9 cellular contexts compared by ENCODE assay signal in the genomic region with DNA sequence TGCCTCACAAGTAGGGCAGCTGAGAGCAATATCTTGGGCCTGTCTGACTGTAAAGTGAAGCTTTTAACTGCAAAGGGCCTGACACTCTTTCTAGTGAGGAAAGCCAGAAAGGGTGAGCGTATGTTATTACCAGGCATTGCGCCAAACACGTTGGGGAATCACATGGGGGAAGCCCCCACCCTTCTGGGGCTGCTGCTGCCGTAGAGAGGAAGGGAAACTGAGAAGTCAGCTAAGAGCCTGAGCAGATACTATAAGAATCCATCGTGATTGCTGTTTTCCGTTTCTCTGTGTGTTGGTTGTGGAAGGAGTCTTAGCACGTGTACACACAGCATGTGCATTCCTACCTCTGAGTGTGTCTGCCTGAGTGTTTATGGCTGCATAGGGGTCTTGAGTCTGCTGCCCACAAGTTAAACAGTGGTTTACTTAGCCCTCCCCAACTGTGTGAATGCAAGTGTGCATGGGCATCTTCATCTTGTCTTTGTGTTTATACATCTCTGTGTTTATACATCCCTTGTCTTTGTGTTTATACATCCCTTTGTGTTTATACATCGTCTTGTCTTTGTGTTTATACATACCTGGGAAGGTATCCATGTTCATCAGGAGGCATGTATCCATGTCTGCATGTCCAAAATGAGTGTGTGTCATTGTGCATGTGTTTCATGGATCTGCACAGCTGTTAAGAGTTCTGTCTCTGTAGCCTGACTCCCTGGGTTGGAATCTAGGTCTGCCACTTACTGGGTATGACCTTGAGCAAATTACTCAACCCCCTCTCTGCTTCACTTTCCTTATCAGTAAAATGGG. TPM values are rescaled to one million over a fixed set of nuclear protein-coding genes. Genes with fewer than 3 reads are reported as not detected.
DNase-seq lines count a peak whose midpoint lies in the region; ATAC-seq and TF ChIP-seq lines count a peak whose summit lies in the region.
"Had no signal": no experiment of that assay in that cellular context is flagged by ENCODE, and none has a peak within 500 bp of the region (broad histone marks: within the 10 kb centered on the region; RNA-seq: fewer than 3 reads in every experiment).

No MANE protein-coding gene starts in this region.

- H3K9ac ChIP-seq in mesenchymal stem cell (ENCODE audit: low read length): peak overlapping the region; percentile 39

- H4K8ac ChIP-seq in mesenchymal stem cell (ENCODE audit: low read length): peak overlapping the region; percentile 78

- peak overlapping the region in 1 of 2 donors; percentile 31 for H3K4me3 Mint-ChIP-seq in CD14-positive monocyte
- no peak overlapping the region for H3K4me3 Mint-ChIP-seq in activated T-helper 1 cell treated with anti-CD3 and anti-CD28 coated beads, Interleukin-12 subunit alpha, Interleukin-12 subunit beta, Interleukin-2, Interleukin-4 antibody, amounts not matched to agents 30 ng/mL and 10 ng/mL and 1 ng/mL, durations not matched to agents 14 hours and 24 hours and 36 hours

- no peaks in the 10 kb centered on the region for H3K36me3 ChIP-seq in mesenchymal stem cell (ENCODE audit: control insufficient read depth in 1 of 2, insufficient read depth in 2 of 2, low read depth in 1 of 2, low read length in 2 of 2)

- intact Hi-C loops in CD14-positive monocyte (cut with micrococcal nuclease): loop anchor here (2.0 to 10.0 kb wide), 4 partner anchors 37 to 100 kb away; a partner anchor contains a TSS
- intact Hi-C loops in activated T-helper 1 cell treated with anti-CD3 and anti-CD28 coated beads, Interleukin-12 subunit alpha, Interleukin-12 subunit beta, Interleukin-2, Interleukin-4 antibody, amounts not matched to agents 30 ng/mL and 10 ng/mL and 1 ng/mL, durations not matched to agents 14 hours and 24 hours and 36 hours (cut with micrococcal nuclease): no loop called here

- H3K4me2 ChIP-seq in mesenchymal stem cell (ENCODE audit: low read length, poor library complexity, severe bottlenecking): no peak overlapping the region

- peaks cover 6 to 25% of the 10 kb centered on the region in 2 experiments for H3K27me3 ChIP-seq in mesenchymal stem cell (ENCODE audit: control insufficient read depth in 1 of 2, insufficient read depth in 1 of 2, low read length in 2 of 2)
- H3K27me3 ChIP-seq: body of pancreas had no signal

- H3K27me3 Mint-ChIP-seq in CD14-positive monocyte (ENCODE audit: low read depth in 3 of 3): peaks cover 1 to 10% (median 4%) of the 10 kb centered on the region in 3 donors
- no peaks in the 10 kb centered on the region for H3K27me3 Mint-ChIP-seq in activated T-helper 1 cell treated with anti-CD3 and anti-CD28 coated beads, Interleukin-12 subunit alpha, Interleukin-12 subunit beta, Interleukin-2, Interleukin-4 antibody, amounts not matched to agents 30 ng/mL and 10 ng/mL and 1 ng/mL, durations not matched to agents 14 hours and 24 hours and 36 hours (ENCODE audit: insufficient read depth)

- ATAC-seq in GM19372 (IDR thresholded peaks at IDR 0.05; ENCODE audit: low read depth, unreplicated experiment): peak; percentile 94
- ATAC-seq in HG03432 (IDR thresholded peaks at IDR 0.05; ENCODE audit: unreplicated experiment): peak; percentile 92
- ATAC-seq: body of pancreas had no signal

- no peak overlapping the region for H3K14ac ChIP-seq in mesenchymal stem cell (ENCODE audit: low read length in 2 of 2)

- H3K4me3 ChIP-seq in mesenchymal stem cell (ENCODE audit: insufficient read depth in 1 of 2, low read depth in 1 of 2, low read length in 2 of 2): no peak overlapping the region
- H3K4me3 ChIP-seq: body of pancreas had no signal

- no peaks in the 10 kb centered on the region for H3K79me1 ChIP-seq in mesenchymal stem cell (replicated peaks; ENCODE audit: low read length, poor library complexity, severe bottlenecking)

- H3K23ac ChIP-seq in mesenchymal stem cell (ENCODE audit: low read length in 2 of 2): no peak overlapping the region

- H3K9me3 ChIP-seq in mesenchymal stem cell (ENCODE audit: control insufficient read depth, low read length): no peaks in the 10 kb centered on the region
- H3K9me3 ChIP-seq: body of pancreas had no signal

- H2AK5ac ChIP-seq in mesenchymal stem cell (ENCODE audit: low read length, severe bottlenecking): no peak overlapping the region

- peak overlapping the region; percentile 82 to 92 for H3K18ac ChIP-seq in mesenchymal stem cell (ENCODE audit: low read depth in 1 of 2, low read length in 2 of 2)

- H3K4ac ChIP-seq in mesenchymal stem cell (ENCODE audit: low read depth in 1 of 2, low read length in 2 of 2): peak overlapping the region in 1 of 2 experiments; percentile 46

- peaks cover 95% of the 10 kb centered on the region for H3K4me1 Mint-ChIP-seq in CD14-positive monocyte
- peaks cover 11% of the 10 kb centered on the region for H3K4me1 Mint-ChIP-seq in activated T-helper 1 cell treated with anti-CD3 and anti-CD28 coated beads, Interleukin-12 subunit alpha, Interleukin-12 subunit beta, Interleukin-2, Interleukin-4 antibody, amounts not matched to agents 30 ng/mL and 10 ng/mL and 1 ng/mL, durations not matched to agents 14 hours and 24 hours and 36 hours (ENCODE audit: low read depth)

- no peak overlapping the region for H3K27ac ChIP-seq in mesenchymal stem cell (ENCODE audit: low read length, poor library complexity, severe bottlenecking)

- TF ChIP-seq CTCF in CD14-positive monocyte (IDR thresholded peaks at IDR 0.05): no peak

- H3K36me3 Mint-ChIP-seq in CD14-positive monocyte: peaks cover 11 to 14% of the 10 kb centered on the region in 2 donors
- H3K36me3 Mint-ChIP-seq in activated T-helper 1 cell treated with anti-CD3 and anti-CD28 coated beads, Interleukin-12 subunit alpha, Interleukin-12 subunit beta, Interleukin-2, Interleukin-4 antibody, amounts not matched to agents 30 ng/mL and 10 ng/mL and 1 ng/mL, durations not matched to agents 14 hours and 24 hours and 36 hours (ENCODE audit: low read depth): peaks cover 3% of the 10 kb centered on the region

- H3K9me3 Mint-ChIP-seq in CD14-positive monocyte: peaks cover 3 to 19% (median 12%) of the 10 kb centered on the region in 7 donors
- peaks cover 4% of the 10 kb centered on the region for H3K9me3 Mint-ChIP-seq in activated T-helper 1 cell treated with anti-CD3 and anti-CD28 coated beads, Interleukin-12 subunit alpha, Interleukin-12 subunit beta, Interleukin-2, Interleukin-4 antibody, amounts not matched to agents 30 ng/mL and 10 ng/mL and 1 ng/mL, durations not matched to agents 14 hours and 24 hours and 36 hours

- H2AFZ ChIP-seq in mesenchymal stem cell (ENCODE audit: low read depth, low read length): no peak overlapping the region

- H2BK12ac ChIP-seq in mesenchymal stem cell (ENCODE audit: low read length in 2 of 2): peak overlapping the region; percentile 51 to 91

- H2BK120ac ChIP-seq in mesenchymal stem cell (ENCODE audit: low read depth, low read length): peak overlapping the region; percentile 71

- no peak overlapping the region for H2BK15ac ChIP-seq in mesenchymal stem cell (ENCODE audit: low read depth, poor library complexity, severe bottlenecking)

- WGBS in mesenchymal stem cell: 8% methylated on average over 8 of the region's 8 CpGs

- peak; percentile 89 for DNase-seq in CD14-positive monocyte (ENCODE audit: low spot score)
- peak; percentile 6 for DNase-seq in activated T-helper 1 cell treated with anti-CD3 and anti-CD28 coated beads, Interleukin-12 subunit alpha, Interleukin-12 subunit beta, Interleukin-2, Interleukin-4 antibody, amounts not matched to agents 30 ng/mL and 10 ng/mL and 1 ng/mL, durations not matched to agents 14 hours and 24 hours and 36 hours (ENCODE audit: low spot score)
- peak; percentile 96 for DNase-seq in mesenchymal stem cell
- DNase-seq in effector CD4-positive, alpha-beta T cell: no peak
- DNase-seq in activated effector memory CD4-positive, alpha-beta T cell treated with Interleukin-2 at 50 U/mL for 16 hours: no peak
- DNase-seq in GDM1 (lab: John Stamatoyannopoulos, UW): no peak

- H3K4me1 ChIP-seq in mesenchymal stem cell (ENCODE audit: control insufficient read depth, insufficient read depth, low read depth, low read length): no peaks in the 10 kb centered on the region
- H3K4me1 ChIP-seq: body of pancreas had no signal

- H3K27ac Mint-ChIP-seq in CD14-positive monocyte: peak overlapping the region; percentile 87 to 98 (median 95)
- H3K27ac Mint-ChIP-seq in activated T-helper 1 cell treated with anti-CD3 and anti-CD28 coated beads, Interleukin-12 subunit alpha, Interleukin-12 subunit beta, Interleukin-2, Interleukin-4 antibody, amounts not matched to agents 30 ng/mL and 10 ng/mL and 1 ng/mL, durations not matched to agents 14 hours and 24 hours and 36 hours: no peak overlapping the region

- H4K91ac ChIP-seq in mesenchymal stem cell (ENCODE audit: low read length): peak overlapping the region; percentile 88

- no peak overlapping the region for H2BK5ac ChIP-seq in mesenchymal stem cell (ENCODE audit: low read depth, low read length, poor library complexity, severe bottlenecking)

RNA-seq across cellular contexts. Expression of a gene that starts 50.3 kb away (rescaled TPM):
- polyA plus RNA-seq in CD14-positive monocyte: 10 to 100 TPM; 28.4 to 58.3 TPM
- not detected in 2 replicates for total RNA-seq in activated T-helper 1 cell treated with anti-CD3 and anti-CD28 coated beads, Interleukin-12 subunit alpha, Interleukin-12 subunit beta, Interleukin-2, Interleukin-4 antibody, amounts not matched to agents 30 ng/mL and 10 ng/mL and 1 ng/mL, durations not matched to agents 14 hours and 24 hours and 36 hours
- polyA plus RNA-seq in mesenchymal stem cell (2013, experiment 1 of 2): 40.7 TPM
- polyA plus RNA-seq in mesenchymal stem cell (2013, experiment 2 of 2): 40.6 TPM

Comparison
In these comparisons a context has a peak if more than half of its experiments do, and no peak if none do; other contexts are left out.
1. DNase-seq: peak in CD14-positive monocyte (single experiment), activated T-helper 1 cell treated with anti-CD3 and anti-CD28 coated beads, Interleukin-12 subunit alpha, Interleukin-12 subunit beta, Interleukin-2, Interleukin-4 antibody, amounts not matched to agents 30 ng/mL and 10 ng/mL and 1 ng/mL, durations not matched to agents 14 hours and 24 hours and 36 hours (single experiment) and mesenchymal stem cell (single experiment); none in effector CD4-positive, alpha-beta T cell (single experiment), activated effector memory CD4-positive, alpha-beta T cell treated with Interleukin-2 at 50 U/mL for 16 hours (single experiment) and GDM1 (single experiment).